Comparison of ENCODE assay signal across 18 cellular contexts in genomic region chr14:99181804-99182520, GRCh38.
DNase-seq lines count a peak whose midpoint lies in the region; ATAC-seq, FAIRE-seq and TF ChIP-seq lines count a peak whose summit lies in the region.
"Had no signal": no experiment of that assay in that cellular context is flagged by ENCODE, and none has a peak within 500 bp of the region (broad histone marks: within the 10 kb centered on the region; RNA-seq: fewer than 3 reads in every experiment).

No MANE protein-coding gene starts in this region.

- DNase-seq in HepG2 (ENCODE audit: low spot score) (no peak), right lobe of liver (no peak), SK-N-DZ (ENCODE audit: low spot score) (no peak), DMS 273 (lab: John Stamatoyannopoulos, UW; ENCODE audit: unreplicated experiment) (no peak)
- DNase-seq in activated CD8-positive, alpha-beta T cell treated with anti-CD3 and anti-CD28 coated beads, Interleukin-2, amount 10 ng/mL, durations not matched to agents 7 days and 5 days: no peak
- no peak for DNase-seq in effector memory CD4-positive, alpha-beta T cell
- DNase-seq: DMS79 treated with DMSO at 0.1 percent for 48 hours, left ventricle myocardium inferior, midbrain, NCI-H446 treated with DMSO at 0.1 percent for 48 hours, OCI-M1 had no signal

- intact Hi-C loops in HepG2 (cut with micrococcal nuclease; ENCODE audit: unreplicated experiment) (no loop called here), right lobe of liver (cut with DNase I) (no loop called here)

- H3K27ac ChIP-seq in HepG2 (ENCODE audit: extremely low read length, insufficient read depth, low read length): no peak overlapping the region
- H3K27ac ChIP-seq in right lobe of liver: no peak overlapping the region
- peak overlapping the region; percentile 57 for H3K27ac ChIP-seq in effector memory CD4-positive, alpha-beta T cell (ENCODE audit: insufficient read depth, low read length, poor library complexity, severe bottlenecking)
- H3K27ac ChIP-seq: hepatocyte, left ventricle myocardium inferior had no signal

- no peak overlapping the region for H3K4me3 ChIP-seq in HepG2 (replicated peaks in 1 of 3; ENCODE audit: insufficient read depth in 1 of 3, low read depth in 2 of 3, low read length in 3 of 3)
- H3K4me3 ChIP-seq in right lobe of liver: no peak overlapping the region
- no peak overlapping the region for H3K4me3 ChIP-seq in effector memory CD4-positive, alpha-beta T cell (ENCODE audit: insufficient read depth, low read depth, low read length, poor library complexity, severe bottlenecking)
- H3K4me3 ChIP-seq: hepatocyte, left ventricle myocardium inferior had no signal

- no peaks in the 10 kb centered on the region for H3K36me3 ChIP-seq in HepG2 (replicated peaks in 1 of 2; ENCODE audit: control insufficient read depth in 1 of 2, insufficient read depth in 2 of 2, low read length in 2 of 2)
- H3K36me3 ChIP-seq in right lobe of liver: no peaks in the 10 kb centered on the region
- H3K36me3 ChIP-seq in effector memory CD4-positive, alpha-beta T cell (ENCODE audit: control insufficient read depth, insufficient read depth, low read length): peaks cover 46% of the 10 kb centered on the region
- H3K36me3 ChIP-seq: left ventricle myocardium inferior had no signal

- WGBS in HepG2 (ENCODE audit: low lambda C conversion rate): 31% methylated on average over 16 of the region's 17 CpGs
- WGBS in right lobe of liver (ENCODE audit: insufficient coverage, low coverage, low lambda C conversion rate, missing lambda C conversion rate): 77% methylated on average over 13 of the region's 17 CpGs

- no peaks in the 10 kb centered on the region for H3K79me2 ChIP-seq in HepG2 (ENCODE audit: insufficient read depth, low read length)
- H3K79me2 ChIP-seq: hepatocyte had no signal

- TF ChIP-seq CTCF in HepG2 (CRISPR knock-in tag; IDR thresholded peaks at IDR 0.05): no peak
- TF ChIP-seq CTCF in right lobe of liver (IDR thresholded peaks at IDR 0.05): no peak

- no peaks in the 10 kb centered on the region for H3K9me3 ChIP-seq in HepG2 (ENCODE audit: low read length)
- H3K9me3 ChIP-seq in right lobe of liver: no peaks in the 10 kb centered on the region
- no peaks in the 10 kb centered on the region for H3K9me3 ChIP-seq in effector memory CD4-positive, alpha-beta T cell (ENCODE audit: control insufficient read depth, low read length)
- H3K9me3 ChIP-seq: left ventricle myocardium inferior had no signal

- peaks cover 98% of the 10 kb centered on the region for H3K4me1 Mint-ChIP-seq in activated CD8-positive, alpha-beta T cell treated with anti-CD3 and anti-CD28 coated beads, Interleukin-2, amount 10 ng/mL, durations not matched to agents 7 days and 5 days (ENCODE audit: low read depth)

- POLR2A ChIA-PET in HepG2 (lab: Yijun Ruan, JAX): no interaction called here
- POLR2A ChIA-PET in activated CD8-positive, alpha-beta T cell treated with anti-CD3 and anti-CD28 coated beads, Interleukin-2, amount 10 ng/mL, durations not matched to agents 7 days and 5 days (lab: Charles Lee): no interaction called here

- TF ChIP-seq EP300 in HepG2 (IDR thresholded peaks at IDR 0.05; ENCODE audit: low read depth in 2 of 2, low read length in 2 of 2): no peak
- TF ChIP-seq EP300 in HepG2 (CRISPR knock-in tag; IDR thresholded peaks at IDR 0.05; ENCODE audit: borderline replicate concordance): no peak

- H2AFZ ChIP-seq in HepG2 (ENCODE audit: low read length): no peak overlapping the region
- H2AFZ ChIP-seq: hepatocyte had no signal

- BruUV-seq in HepG2 (replicated peaks; lab: Mats Ljungman, UMichigan): no TSS peak

- no peak for TF ChIP-seq RAD21 in HepG2 (CRISPR knock-in tag; IDR thresholded peaks at IDR 0.05)

- peak overlapping the region; percentile 22 for H3K4me3 Mint-ChIP-seq in activated CD8-positive, alpha-beta T cell treated with anti-CD3 and anti-CD28 coated beads, Interleukin-2, amount 10 ng/mL, durations not matched to agents 7 days and 5 days

- H3K4me2 ChIP-seq in HepG2 (ENCODE audit: low read depth, low read length): no peak overlapping the region
- H3K4me2 ChIP-seq: hepatocyte had no signal

- H3K27me3 ChIP-seq in HepG2 (ENCODE audit: control insufficient read depth in 1 of 2, insufficient read depth in 2 of 2, low read length in 2 of 2) (peaks cover 1 to 46% of the 10 kb centered on the region in 2 experiments; a peak in 3 of 5 replicates), right lobe of liver (no peaks in the 10 kb centered on the region)
- no peaks in the 10 kb centered on the region for H3K27me3 ChIP-seq in effector memory CD4-positive, alpha-beta T cell (replicated peaks; ENCODE audit: control insufficient read depth, insufficient read depth, low read length, poor library complexity, severe bottlenecking)
- H3K27me3 ChIP-seq: hepatocyte had no signal

- CTCF ChIA-PET in HepG2 (lab: Yijun Ruan, JAX; ENCODE audit: low intra/inter-chr PET ratio, low total read pairs): no interaction called here
- CTCF ChIA-PET in activated CD8-positive, alpha-beta T cell treated with anti-CD3 and anti-CD28 coated beads, Interleukin-2, amount 10 ng/mL, durations not matched to agents 7 days and 5 days (lab: Charles Lee): interaction anchor here (0.7 to 2.1 kb wide), 4 partner anchors 21 to 187 kb away, joined by 3 to 5 read pairs (median 3); no protein-coding TSS in a partner anchor

- no peak for ATAC-seq in HepG2
- ATAC-seq in right lobe of liver: no peak
- ATAC-seq in activated CD8-positive, alpha-beta T cell treated with anti-CD3 and anti-CD28 coated beads, Interleukin-2, amount 10 ng/mL, durations not matched to agents 7 days and 5 days: no peak
- no peak for ATAC-seq in GM21515 (IDR thresholded peaks at IDR 0.05; ENCODE audit: unreplicated experiment)
- ATAC-seq: esophagus mucosa, HCT116, Right ventricle myocardium inferior had no signal

- H4K20me1 ChIP-seq in HepG2 (ENCODE audit: insufficient read depth, low read length): no peaks in the 10 kb centered on the region

- TF ChIP-seq POLR2A in HepG2 (IDR thresholded peaks at IDR 0.05; ENCODE audit: insufficient read depth in 1 of 2, low read depth in 2 of 2, low read length in 2 of 2): no peak
- no peak for TF ChIP-seq POLR2A in right lobe of liver (IDR thresholded peaks at IDR 0.05)

- in situ Hi-C loops in HepG2 (cut with HindIII; ENCODE audit: extremely low pct_ligation_motif_present, low pct_unique_long_range_greater_than_20kb): no loop called here

- peak overlapping the region; percentile 89 for H3K27ac Mint-ChIP-seq in activated CD8-positive, alpha-beta T cell treated with anti-CD3 and anti-CD28 coated beads, Interleukin-2, amount 10 ng/mL, durations not matched to agents 7 days and 5 days

- no peak for FAIRE-seq in HepG2 (lab: Jason Lieb, UNC)
- FAIRE-seq: astrocyte, frontal cortex had no signal

- H3K4me1 ChIP-seq in HepG2 (ENCODE audit: insufficient read depth, low read length) (no peaks in the 10 kb centered on the region), right lobe of liver (no peaks in the 10 kb centered on the region)
- H3K4me1 ChIP-seq in effector memory CD4-positive, alpha-beta T cell (ENCODE audit: control insufficient read depth, insufficient read depth, low read length, poor library complexity, severe bottlenecking): peaks cover 76% of the 10 kb centered on the region
- H3K4me1 ChIP-seq: left ventricle myocardium inferior had no signal

- H3K9me3 Mint-ChIP-seq in activated CD8-positive, alpha-beta T cell treated with anti-CD3 and anti-CD28 coated beads, Interleukin-2, amount 10 ng/mL, durations not matched to agents 7 days and 5 days (ENCODE audit: insufficient read depth): no peaks in the 10 kb centered on the region

- no peak overlapping the region for H3K9ac ChIP-seq in HepG2 (ENCODE audit: insufficient read depth, low read depth, low read length)

- peaks cover 81% of the 10 kb centered on the region for H3K36me3 Mint-ChIP-seq in activated CD8-positive, alpha-beta T cell treated with anti-CD3 and anti-CD28 coated beads, Interleukin-2, amount 10 ng/mL, durations not matched to agents 7 days and 5 days (ENCODE audit: low read depth)

- H3K27me3 Mint-ChIP-seq in activated CD8-positive, alpha-beta T cell treated with anti-CD3 and anti-CD28 coated beads, Interleukin-2, amount 10 ng/mL, durations not matched to agents 7 days and 5 days (ENCODE audit: low read depth): no peaks in the 10 kb centered on the region

TF ChIP-seq in HepG2, 621 proteins besides CTCF, POLR2A, EP300 and RAD21 (continues in another document):
- TF ChIP-seq, protein P1, sequence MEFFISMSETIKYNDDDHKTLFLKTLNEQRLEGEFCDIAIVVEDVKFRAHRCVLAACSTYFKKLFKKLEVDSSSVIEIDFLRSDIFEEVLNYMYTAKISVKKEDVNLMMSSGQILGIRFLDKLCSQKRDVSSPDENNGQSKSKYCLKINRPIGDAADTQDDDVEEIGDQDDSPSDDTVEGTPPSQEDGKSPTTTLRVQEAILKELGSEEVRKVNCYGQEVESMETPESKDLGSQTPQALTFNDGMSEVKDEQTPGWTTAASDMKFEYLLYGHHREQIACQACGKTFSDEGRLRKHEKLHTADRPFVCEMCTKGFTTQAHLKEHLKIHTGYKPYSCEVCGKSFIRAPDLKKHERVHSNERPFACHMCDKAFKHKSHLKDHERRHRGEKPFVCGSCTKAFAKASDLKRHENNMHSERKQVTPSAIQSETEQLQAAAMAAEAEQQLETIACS (CRISPR knock-in tag; IDR thresholded peaks at IDR 0.05): no peak
- TF ChIP-seq PAX8 (CRISPR knock-in tag; IDR thresholded peaks at IDR 0.05; ENCODE audit: borderline replicate concordance): no peak
